1 cellular context compared by ENCODE assay signal in the genomic region with DNA sequence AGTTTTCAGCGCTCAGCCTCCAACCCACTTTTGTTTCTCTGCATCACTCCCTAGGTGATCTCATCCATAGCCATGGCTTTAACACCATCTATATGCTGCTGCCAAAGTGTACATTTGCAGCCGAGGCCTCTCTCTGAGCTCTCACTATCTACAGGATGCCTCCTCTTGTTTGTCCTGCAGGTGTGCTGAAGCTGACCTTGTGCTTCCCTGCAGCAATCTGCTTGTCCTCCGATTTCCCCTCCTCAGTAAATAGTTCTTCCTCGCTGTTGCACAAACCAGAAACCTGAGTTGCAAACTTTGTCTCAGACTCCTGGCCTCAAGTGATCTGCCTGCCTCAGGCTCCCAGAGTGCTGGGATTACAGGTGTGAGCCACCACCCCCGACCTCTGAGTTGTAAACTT.
TF ChIP-seq lines count a peak whose summit lies in the region.

No MANE protein-coding gene starts in this region.

TF ChIP-seq in HepG2, 621 proteins besides CTCF, POLR2A, EP300 and RAD21:
- TF ChIP-seq, protein P1, sequence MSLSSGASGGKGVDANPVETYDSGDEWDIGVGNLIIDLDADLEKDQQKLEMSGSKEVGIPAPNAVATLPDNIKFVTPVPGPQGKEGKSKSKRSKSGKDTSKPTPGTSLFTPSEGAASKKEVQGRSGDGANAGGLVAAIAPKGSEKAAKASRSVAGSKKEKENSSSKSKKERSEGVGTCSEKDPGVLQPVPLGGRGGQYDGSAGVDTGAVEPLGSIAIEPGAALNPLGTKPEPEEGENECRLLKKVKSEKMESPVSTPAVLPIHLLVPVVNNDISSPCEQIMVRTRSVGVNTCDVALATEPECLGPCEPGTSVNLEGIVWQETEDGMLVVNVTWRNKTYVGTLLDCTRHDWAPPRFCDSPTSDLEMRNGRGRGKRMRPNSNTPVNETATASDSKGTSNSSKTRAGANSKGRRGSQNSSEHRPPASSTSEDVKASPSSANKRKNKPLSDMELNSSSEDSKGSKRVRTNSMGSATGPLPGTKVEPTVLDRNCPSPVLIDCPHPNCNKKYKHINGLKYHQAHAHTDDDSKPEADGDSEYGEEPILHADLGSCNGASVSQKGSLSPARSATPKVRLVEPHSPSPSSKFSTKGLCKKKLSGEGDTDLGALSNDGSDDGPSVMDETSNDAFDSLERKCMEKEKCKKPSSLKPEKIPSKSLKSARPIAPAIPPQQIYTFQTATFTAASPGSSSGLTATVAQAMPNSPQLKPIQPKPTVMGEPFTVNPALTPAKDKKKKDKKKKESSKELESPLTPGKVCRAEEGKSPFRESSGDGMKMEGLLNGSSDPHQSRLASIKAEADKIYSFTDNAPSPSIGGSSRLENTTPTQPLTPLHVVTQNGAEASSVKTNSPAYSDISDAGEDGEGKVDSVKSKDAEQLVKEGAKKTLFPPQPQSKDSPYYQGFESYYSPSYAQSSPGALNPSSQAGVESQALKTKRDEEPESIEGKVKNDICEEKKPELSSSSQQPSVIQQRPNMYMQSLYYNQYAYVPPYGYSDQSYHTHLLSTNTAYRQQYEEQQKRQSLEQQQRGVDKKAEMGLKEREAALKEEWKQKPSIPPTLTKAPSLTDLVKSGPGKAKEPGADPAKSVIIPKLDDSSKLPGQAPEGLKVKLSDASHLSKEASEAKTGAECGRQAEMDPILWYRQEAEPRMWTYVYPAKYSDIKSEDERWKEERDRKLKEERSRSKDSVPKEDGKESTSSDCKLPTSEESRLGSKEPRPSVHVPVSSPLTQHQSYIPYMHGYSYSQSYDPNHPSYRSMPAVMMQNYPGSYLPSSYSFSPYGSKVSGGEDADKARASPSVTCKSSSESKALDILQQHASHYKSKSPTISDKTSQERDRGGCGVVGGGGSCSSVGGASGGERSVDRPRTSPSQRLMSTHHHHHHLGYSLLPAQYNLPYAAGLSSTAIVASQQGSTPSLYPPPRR (CRISPR knock-in tag; IDR thresholded peaks at IDR 0.05; ENCODE audit: borderline replicate concordance), result no peak
- TF ChIP-seq ZNF672 (CRISPR knock-in tag; IDR thresholded peaks at IDR 0.05) (no peak), SOX13 (IDR thresholded peaks at IDR 0.05) (no peak), SOX13 (CRISPR knock-in tag; conservative IDR thresholded peaks at IDR 0.05 in 1 of 2, IDR thresholded peaks at IDR 0.05 in 1 of 2) (peak in 1 of 2 experiments; percentile 13; a peak in 1 of 4 replicates), HMGXB3 (CRISPR knock-in tag; IDR thresholded peaks at IDR 0.05; ENCODE audit: borderline replicate concordance) (no peak), ZNF891 (CRISPR knock-in tag; IDR thresholded peaks at IDR 0.05) (no peak), GABPA (IDR thresholded peaks at IDR 0.05; ENCODE audit: low read depth, low read length) (no peak), GABPA (CRISPR knock-in tag; IDR thresholded peaks at IDR 0.05; ENCODE audit: low read depth) (no peak), ZNF572 (CRISPR knock-in tag; IDR thresholded peaks at IDR 0.05) (no peak), TSC22D2 (CRISPR knock-in tag; IDR thresholded peaks at IDR 0.05; ENCODE audit: borderline replicate concordance) (no peak), ZC3H13 (CRISPR knock-in tag; IDR thresholded peaks at IDR 0.05) (no peak), ZNF83 (CRISPR knock-in tag; IDR thresholded peaks at IDR 0.05; ENCODE audit: borderline replicate concordance) (no peak), RARA (CRISPR knock-in tag; IDR thresholded peaks at IDR 0.05) (peak; percentile 10; the same call in 1 of the 2 replicates), ARID5B (CRISPR knock-in tag; IDR thresholded peaks at IDR 0.05) (peak; percentile 30), SKIL (CRISPR knock-in tag; IDR thresholded peaks at IDR 0.05; ENCODE audit: borderline replicate concordance) (0 out of 2 replicates have a peak, but pooled peaks have one; percentile 41), TEAD3 (CRISPR knock-in tag; optimal IDR thresholded peaks at IDR 0.05; ENCODE audit: borderline replicate concordance) (peak; percentile 24), ZFP36L2 (CRISPR knock-in tag; IDR thresholded peaks at IDR 0.05) (no peak), SALL1 (CRISPR knock-in tag; IDR thresholded peaks at IDR 0.05) (0 out of 2 replicates have a peak, but pooled peaks have one; percentile 15), ZNF430 (CRISPR knock-in tag; IDR thresholded peaks at IDR 0.05) (no peak), SP4 (CRISPR knock-in tag; IDR thresholded peaks at IDR 0.05) (0 out of 2 replicates have a peak, but pooled peaks have one; percentile 33), ZNF709 (CRISPR knock-in tag; IDR thresholded peaks at IDR 0.05) (no peak), KDM5B (CRISPR knock-in tag; IDR thresholded peaks at IDR 0.05; ENCODE audit: borderline replicate concordance) (0 out of 2 replicates have a peak, but pooled peaks have one; percentile 27)
- TF ChIP-seq, protein P2, sequence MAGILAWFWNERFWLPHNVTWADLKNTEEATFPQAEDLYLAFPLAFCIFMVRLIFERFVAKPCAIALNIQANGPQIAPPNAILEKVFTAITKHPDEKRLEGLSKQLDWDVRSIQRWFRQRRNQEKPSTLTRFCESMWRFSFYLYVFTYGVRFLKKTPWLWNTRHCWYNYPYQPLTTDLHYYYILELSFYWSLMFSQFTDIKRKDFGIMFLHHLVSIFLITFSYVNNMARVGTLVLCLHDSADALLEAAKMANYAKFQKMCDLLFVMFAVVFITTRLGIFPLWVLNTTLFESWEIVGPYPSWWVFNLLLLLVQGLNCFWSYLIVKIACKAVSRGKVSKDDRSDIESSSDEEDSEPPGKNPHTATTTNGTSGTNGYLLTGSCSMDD (CRISPR knock-in tag; IDR thresholded peaks at IDR 0.05), result no peak
